Comparison of ENCODE assay signal across 8 cellular contexts in genomic region chr7:41955475-41956243, GRCh38.
DNase-seq lines count a peak whose midpoint lies in the region; ATAC-seq and TF ChIP-seq lines count a peak whose summit lies in the region.

No MANE protein-coding gene starts in this region.

- H3K9me3 Mint-ChIP-seq in activated naive CD4-positive, alpha-beta T cell treated with anti-CD3 and anti-CD28 coated beads, Interleukin-2, amount 50 U/mL, for 72 hours, result no peaks in the 10 kb centered on the region

- no peaks in the 10 kb centered on the region for H3K36me3 Mint-ChIP-seq in activated naive CD4-positive, alpha-beta T cell treated with anti-CD3 and anti-CD28 coated beads, Interleukin-2, amount 50 U/mL, for 72 hours

- no peak for TF ChIP-seq CTCF in epithelial cell of proximal tubule (conservative IDR thresholded peaks at IDR 0.05; ENCODE audit: low read depth, low read length)

- ATAC-seq in GM21529 (IDR thresholded peaks at IDR 0.05; ENCODE audit: unreplicated experiment) (no peak), HG03457 (IDR thresholded peaks at IDR 0.05; ENCODE audit: unreplicated experiment) (no peak)
- no peak for ATAC-seq in activated naive CD4-positive, alpha-beta T cell treated with anti-CD3 and anti-CD28 coated beads, Interleukin-2, amount 50 U/mL, for 72 hours

- no peak overlapping the region for H3K4me3 ChIP-seq in epithelial cell of proximal tubule (ENCODE audit: low read depth, low read length)

- no peak overlapping the region for H3K27ac Mint-ChIP-seq in activated naive CD4-positive, alpha-beta T cell treated with anti-CD3 and anti-CD28 coated beads, Interleukin-2, amount 50 U/mL, for 72 hours

- DNase-seq in DMS 273 treated with DMSO at 0.1 percent for 48 hours (lab: John Stamatoyannopoulos, UW) (peak; percentile 62), RPMI7951 (ENCODE audit: low read depth) (peak; percentile 100), epithelial cell of proximal tubule (ENCODE audit: low read depth) (peak; percentile 91), mucosa of gallbladder (ENCODE audit: low spot score) (peak; percentile 96), NCI-H345 (lab: John Stamatoyannopoulos, UW) (no peak)
- no peak for DNase-seq in activated naive CD4-positive, alpha-beta T cell treated with anti-CD3 and anti-CD28 coated beads, Interleukin-2, amount 50 U/mL, for 72 hours (ENCODE audit: low spot score in 2 of 2)

Comparison
In these comparisons a context has a peak if more than half of its experiments do, and no peak if none do; other contexts are left out.
1. DNase-seq: peak in DMS 273 treated with DMSO at 0.1 percent for 48 hours (single experiment), RPMI7951 (single experiment), epithelial cell of proximal tubule (single experiment) and mucosa of gallbladder (single experiment); none in NCI-H345 (single experiment) and activated naive CD4-positive, alpha-beta T cell treated with anti-CD3 and anti-CD28 coated beads, Interleukin-2, amount 50 U/mL, for 72 hours (0 of 2).